In the genomic region with DNA sequence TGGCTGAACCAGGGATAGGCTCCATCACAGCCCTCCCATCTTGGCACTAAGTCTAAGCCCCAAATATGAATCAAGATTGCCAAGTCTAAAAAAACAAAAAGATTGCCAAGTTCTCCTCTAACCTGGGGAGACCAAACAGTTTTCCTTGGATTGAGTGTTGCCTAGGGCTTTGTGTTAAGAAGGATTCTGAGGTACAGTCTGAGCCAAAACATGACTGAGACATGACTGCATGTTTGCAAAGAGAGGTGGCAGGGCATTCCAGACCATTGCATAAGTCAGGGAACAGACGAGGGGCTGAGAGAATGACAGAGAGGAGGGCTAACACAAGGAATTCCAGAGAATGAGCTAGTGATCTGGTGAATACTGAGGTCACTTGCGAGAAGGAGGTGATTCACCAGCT, we compare ENCODE assay signal across 14 cellular contexts. TPM values are rescaled to one million over a fixed set of nuclear protein-coding genes. Genes with fewer than 3 reads are reported as not detected.
DNase-seq lines count a peak whose midpoint lies in the region; ATAC-seq and TF ChIP-seq lines count a peak whose summit lies in the region.
"Had no signal": no experiment of that assay in that cellular context is flagged by ENCODE, and none has a peak within 500 bp of the region (broad histone marks: within the 10 kb centered on the region; RNA-seq: fewer than 3 reads in every experiment).

No MANE protein-coding gene starts in this region.

- peaks cover 8% of the 10 kb centered on the region for H3K4me1 ChIP-seq in adipocyte (ENCODE audit: control insufficient read depth, insufficient read depth, low read length)
- H3K4me1 ChIP-seq: neural progenitor cell had no signal

- no peaks in the 10 kb centered on the region for H3K36me3 ChIP-seq in adipocyte (ENCODE audit: control insufficient read depth, insufficient read depth, low read length, severe bottlenecking)
- H3K36me3 ChIP-seq: neural progenitor cell had no signal

- TF ChIP-seq CTCF in fibroblast of pulmonary artery (IDR thresholded peaks at IDR 0.05; ENCODE audit: low read length, missing control alignments), result no peak

- H3K9me3 ChIP-seq in adipocyte (ENCODE audit: control insufficient read depth, low read length), result peaks cover 8% of the 10 kb centered on the region

- peak; percentile 61 for DNase-seq in Daoy (ENCODE audit: low read depth)
- DNase-seq in adipocyte (ENCODE audit: low read depth), result peak; percentile 44
- peak; percentile 60 for DNase-seq in fibroblast of pulmonary artery (ENCODE audit: low read depth)
- peak; percentile 71 for DNase-seq in renal cortical epithelial cell (ENCODE audit: low read depth)
- DNase-seq in NCI-H345 (lab: John Stamatoyannopoulos, UW), result no peak
- no peak for DNase-seq in NCI-H1417 treated with DMSO at 0.1 percent for 48 hours (lab: John Stamatoyannopoulos, UW)
- no peak for DNase-seq in DMS79 (lab: John Stamatoyannopoulos, UW)
- DNase-seq: activated CD8-positive, alpha-beta T cell treated with anti-CD3 and anti-CD28 coated beads for 36 hours; activated naive CD4-positive, alpha-beta T cell treated with Interleukin-2 at 50 U/mL for 16 hours; H9; left ventricle myocardium superior; stimulated activated CD4-positive, alpha-beta T cell treated with anti-CD3 and anti-CD28 coated beads, Interleukin-12 subunit alpha, Interleukin-12 subunit beta, amount 100 ng/mL, for 4 hours had no signal

- no peak overlapping the region for H3K9ac ChIP-seq in adipocyte (ENCODE audit: low read length)
- H3K9ac ChIP-seq: neural progenitor cell had no signal

- H3K27me3 ChIP-seq in adipocyte (replicated peaks; ENCODE audit: control insufficient read depth, insufficient read depth, low read length), result peaks cover 27% of the 10 kb centered on the region
- H3K27me3 ChIP-seq: neural progenitor cell had no signal

- H3K4me3 ChIP-seq in adipocyte (ENCODE audit: low read length) (no peak overlapping the region), fibroblast of pulmonary artery (replicated peaks; ENCODE audit: low read depth, low read length) (no peak overlapping the region)
- H3K4me3 ChIP-seq: neural progenitor cell had no signal

- ATAC-seq in GM21390 (IDR thresholded peaks at IDR 0.05; ENCODE audit: unreplicated experiment), result no peak
- ATAC-seq: activated CD8-positive, alpha-beta T cell treated with anti-CD3 and anti-CD28 coated beads for 36 hours had no signal

RNA-seq across cellular contexts. Expression of gene LAMC3, which starts 11.4 kb away (rescaled TPM):
- 2.5 and 3.8 TPM in 2 replicates for total RNA-seq in Daoy (2014; rRNA removed; shearing (Covaris generic))
- total RNA-seq in renal cortical epithelial cell, result 0.05 TPM in 1 of 2 replicates, not detected in the other

Comparison
In these comparisons a context has a peak if more than half of its experiments do, and no peak if none do; other contexts are left out.
1. DNase-seq: peak in Daoy (single experiment), adipocyte (single experiment), fibroblast of pulmonary artery (single experiment) and renal cortical epithelial cell (single experiment); none in NCI-H345 (single experiment), NCI-H1417 treated with DMSO at 0.1 percent for 48 hours (single experiment) and DMS79 (single experiment).